ENCODE assay signal across 2 cellular contexts in genomic region chr1:58401991-58402390, GRCh38.
TF ChIP-seq lines count a peak whose summit lies in the region.

No MANE protein-coding gene starts in this region.

TF ChIP-seq in IMR-90, 13 proteins besides CTCF, POLR2A, EP300 and RAD21 (continued from another document):
- TF ChIP-seq MAZ (IDR thresholded peaks at IDR 0.05; ENCODE audit: borderline replicate concordance, low read depth, low read length) (no peak), USF2 (IDR thresholded peaks at IDR 0.05; ENCODE audit: low read depth, low read length) (no peak), CEBPB (IDR thresholded peaks at IDR 0.05; ENCODE audit: low read depth, low read length) (no peak), SMC3 (IDR thresholded peaks at IDR 0.05; ENCODE audit: low read depth, low read length) (no peak), ELK1 (IDR thresholded peaks at IDR 0.05; ENCODE audit: borderline replicate concordance, low read depth, low read length) (no peak), MXI1 (IDR thresholded peaks at IDR 0.05; ENCODE audit: borderline replicate concordance, low read depth, low read length) (no peak), MAFK (IDR thresholded peaks at IDR 0.05; ENCODE audit: low read depth, low read length) (no peak), NFE2L2 (IDR thresholded peaks at IDR 0.05; ENCODE audit: low read depth, low read length) (no peak), FOS (IDR thresholded peaks at IDR 0.05; ENCODE audit: low read depth, low read length) (no peak), CHD1 (IDR thresholded peaks at IDR 0.05; ENCODE audit: low read depth, low read length) (no peak)

TF ChIP-seq in endothelial cell of umbilical vein, 7 proteins besides CTCF, POLR2A, EP300 and RAD21 (continued from another document):
- TF ChIP-seq MYC (IDR thresholded peaks at IDR 0.05; ENCODE audit: low read depth, low read length) (no peak), EZH2 (IDR thresholded peaks at IDR 0.05; ENCODE audit: borderline replicate concordance, low read depth, low read length, severe bottlenecking) (no peak), POLR2AphosphoS5 (IDR thresholded peaks at IDR 0.05; ENCODE audit: insufficient read depth, low read depth, low read length) (no peak), JUN (IDR thresholded peaks at IDR 0.05; ENCODE audit: borderline replicate concordance, insufficient read depth, insufficient read length, low read depth) (no peak), FOS (IDR thresholded peaks at IDR 0.05; ENCODE audit: borderline replicate concordance, insufficient read depth, low read length) (no peak), GATA2 (IDR thresholded peaks at IDR 0.05; ENCODE audit: insufficient read depth, insufficient read length, low read depth, low read length) (no peak)
